In genomic region chr17:9597638-9598037, GRCh38 we compare ENCODE assay signal across 13 cellular contexts. TPM values are rescaled to one million over a fixed set of nuclear protein-coding genes. Genes with fewer than 3 reads are reported as not detected.
DNase-seq lines count a peak whose midpoint lies in the region; TF ChIP-seq lines count a peak whose summit lies in the region.
"Not testable (repeated sequence)": the region's sequence is repeated elsewhere in the genome, so short reads cannot be mapped to it uniquely, and the experiment has no call there.
"Had no signal": no experiment of that assay in that cellular context is flagged by ENCODE, and none has a peak within 500 bp of the region (broad histone marks: within the 10 kb centered on the region; RNA-seq: fewer than 3 reads in every experiment).

No MANE protein-coding gene starts in this region.

- H3K27ac ChIP-seq in HEK293 (ENCODE audit: extremely low read depth, low read depth, low read length) = not testable (repeated sequence)

- not testable (repeated sequence) for H3K4me3 Mint-ChIP-seq in glutamatergic neuron (ENCODE audit: unreplicated experiment); type B pancreatic cell

- not testable (repeated sequence) for H3K27me3 Mint-ChIP-seq in glutamatergic neuron (ENCODE audit: unreplicated experiment); type B pancreatic cell

- not testable (repeated sequence) for H3K9me3 Mint-ChIP-seq in glutamatergic neuron (ENCODE audit: unreplicated experiment); type B pancreatic cell

- DNase-seq in glutamatergic neuron; type B pancreatic cell (ENCODE audit: extremely low spot score, unreplicated experiment): not testable (repeated sequence)

- not testable (repeated sequence) for H3K4me1 Mint-ChIP-seq in glutamatergic neuron (ENCODE audit: low read depth, unreplicated experiment); type B pancreatic cell (ENCODE audit: unreplicated experiment)

- not testable (repeated sequence) for H3K36me3 Mint-ChIP-seq in glutamatergic neuron (ENCODE audit: unreplicated experiment); type B pancreatic cell

- H3K27ac Mint-ChIP-seq in glutamatergic neuron (ENCODE audit: unreplicated experiment) = peak overlapping the region; percentile 29
- H3K27ac Mint-ChIP-seq in type B pancreatic cell = peak overlapping the region; percentile 18

- not testable (repeated sequence) for TF ChIP-seq CTCF in HEK293 (tag by site-specific recombination; IDR thresholded peaks at IDR 0.05); glutamatergic neuron (IDR thresholded peaks at IDR 0.05; ENCODE audit: partially characterized antibody, unreplicated experiment); type B pancreatic cell (conservative IDR thresholded peaks at IDR 0.05)

- not testable (repeated sequence) for H3K4me3 ChIP-seq in HEK293 (ENCODE audit: low read depth, low read length)

- not testable (repeated sequence) for H3K4me1 ChIP-seq in HEK293 (ENCODE audit: control insufficient read depth, insufficient read depth, low read length)

- H3K36me3 ChIP-seq in HEK293 (ENCODE audit: control insufficient read depth in 2 of 2, insufficient read depth in 1 of 2, low read length in 2 of 2) = not testable (repeated sequence)

- POLR2A ChIA-PET in HEK293 (lab: Yijun Ruan, JAX) = not testable (repeated sequence)

- H3K9me3 ChIP-seq in HEK293 (ENCODE audit: control insufficient read depth, insufficient read depth, low read depth, low read length) = not testable (repeated sequence)

- CTCF ChIA-PET in HEK293 (lab: Yijun Ruan, JAX) = interaction anchor here (0.5 to 3.1 kb wide), 3 partner anchors 20 to 232 kb away, joined by 3 to 9 read pairs (median 3); no protein-coding TSS in a partner anchor

TF ChIP-seq in HEK293, 187 proteins besides CTCF, POLR2A, EP300 and RAD21:
- peak; percentile 95 for TF ChIP-seq ZNF596 (tag by site-specific recombination; IDR thresholded peaks at IDR 0.05)

RNA-seq across cellular contexts. Expression of gene CFAP52, which starts 21.2 kb away (rescaled TPM):
- total RNA-seq in glutamatergic neuron (ENCODE audit: unreplicated experiment) = not detected
- total RNA-seq in type B pancreatic cell (ENCODE audit: low replicate concordance) = 7.0 TPM in 1 of 2 replicates, not detected in the other
- total RNA-seq: A673; B cell; Caco-2; Calu3; CD4-positive, alpha-beta memory T cell; CD4-positive, alpha-beta T cell; CD4-positive, CD25-positive, alpha-beta regulatory T cell; CD8-positive, alpha-beta memory T cell; CD8-positive, alpha-beta T cell; Daoy had no signal

RNA-seq across cellular contexts. Expression of gene STX8, which starts 22.0 kb away (rescaled TPM):
- total RNA-seq in glutamatergic neuron (ENCODE audit: unreplicated experiment) = 61.0 TPM
- total RNA-seq in type B pancreatic cell (ENCODE audit: low replicate concordance) = 47.1 and 59.3 TPM in 2 replicates

RNA-seq across cellular contexts. Expression of gene USP43, which starts 47.7 kb away (rescaled TPM):
- 0.22 TPM for total RNA-seq in glutamatergic neuron (ENCODE audit: unreplicated experiment)
- total RNA-seq in type B pancreatic cell (ENCODE audit: low replicate concordance) = 6.6 and 16.9 TPM in 2 replicates
- total RNA-seq: CD4-positive, CD25-positive, alpha-beta regulatory T cell had no signal
